Comparison of ENCODE assay signal across 7 cellular contexts in the genomic region with DNA sequence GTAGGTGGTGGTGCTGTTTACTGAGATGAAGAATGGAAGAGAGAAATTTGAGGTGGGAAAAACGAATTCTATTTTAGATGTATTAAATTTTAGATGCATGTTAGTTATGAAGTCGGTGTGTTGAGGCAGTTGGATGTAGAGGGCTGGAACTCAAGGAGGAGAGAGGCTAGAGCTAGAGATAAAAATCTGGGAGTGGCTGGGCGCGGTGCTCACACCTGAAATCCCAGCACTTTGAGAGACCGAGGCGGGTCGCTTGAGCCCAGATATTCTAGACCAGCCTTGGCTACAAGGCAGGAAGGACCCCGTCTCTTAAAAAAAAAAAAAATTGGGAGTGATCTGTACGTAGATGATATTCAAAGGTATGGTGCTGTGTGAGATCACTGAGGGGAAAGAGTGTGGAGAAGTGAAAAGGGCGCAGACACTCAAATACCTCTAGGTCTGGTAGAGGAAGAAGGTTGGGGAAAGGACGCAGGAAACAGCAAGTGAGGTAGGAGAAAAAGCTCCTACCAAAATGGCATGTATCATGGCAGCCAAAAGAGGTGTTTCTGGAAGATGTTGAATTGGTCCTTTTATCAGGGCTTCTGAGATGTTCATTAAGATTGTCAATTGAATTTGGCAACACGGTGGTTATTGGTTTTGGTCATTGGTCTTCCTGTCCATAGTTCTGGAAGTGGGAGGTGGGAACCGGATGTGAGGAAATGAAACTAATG. TPM values are rescaled to one million over a fixed set of nuclear protein-coding genes. Genes with fewer than 3 reads are reported as not detected.
DNase-seq lines count a peak whose midpoint lies in the region; ATAC-seq and TF ChIP-seq lines count a peak whose summit lies in the region.

No MANE protein-coding gene starts in this region.

- H3K27me3 ChIP-seq in H7 (ENCODE audit: control insufficient read depth, insufficient read depth, low read length), result no peaks in the 10 kb centered on the region
- H3K27me3 ChIP-seq in SK-N-SH (ENCODE audit: insufficient read depth), result no peaks in the 10 kb centered on the region

- TF ChIP-seq EP300 in SK-N-SH (IDR thresholded peaks at IDR 0.05; ENCODE audit: borderline replicate concordance in 1 of 2, low read depth in 1 of 2, low read length in 1 of 2), result no peak

- peaks cover 0 to 7% of the 10 kb centered on the region in 2 experiments; a peak in 2 of 4 replicates for H3K4me1 ChIP-seq in SK-N-SH (ENCODE audit: control insufficient read depth in 1 of 2, insufficient read depth in 2 of 2, low read depth in 1 of 2, low read length in 1 of 2)

- H3K9me3 ChIP-seq in SK-N-SH, result no peaks in the 10 kb centered on the region

- POLR2A ChIA-PET in SK-N-SH (lab: Yijun Ruan, JAX), result interaction anchor here (0.6 to 2.7 kb wide), 2 partner anchors 63 to 1699 kb away, joined by 3 to 20 read pairs; partner anchors contain the start of gene KLHL24

- peaks cover 5% of the 10 kb centered on the region for H3F3A ChIP-seq in SK-N-SH (replicated peaks; ENCODE audit: insufficient read depth)

- DNase-seq in H7 (peak; percentile 36), SK-N-SH (no peak), fibroblast of pulmonary artery (ENCODE audit: low read depth) (no peak), skeletal muscle cell (ENCODE audit: low read depth) (no peak), HUDEP-2 (lab: John Stamatoyannopoulos, UW; ENCODE audit: unreplicated experiment in 76 of 76) (no peak)
- no peak for DNase-seq in stimulated activated naive CD4-positive, alpha-beta T cell (lab: John Stamatoyannopoulos, UW)

- H3K79me2 ChIP-seq in SK-N-SH (ENCODE audit: insufficient read depth), result peaks cover 67% of the 10 kb centered on the region

- CTCF ChIA-PET in SK-N-SH (lab: Yijun Ruan, JAX), result interaction anchor here (0.9 to 1.1 kb wide), 2 partner anchors 17 to 196 kb away, joined by 3 read pairs; no protein-coding TSS in a partner anchor

- ATAC-seq in GM19351 (IDR thresholded peaks at IDR 0.05; ENCODE audit: unreplicated experiment), result no peak

- H4K20me1 ChIP-seq in SK-N-SH (ENCODE audit: insufficient read depth), result peaks cover 53% of the 10 kb centered on the region

- no peak overlapping the region for H2AFZ ChIP-seq in SK-N-SH (ENCODE audit: low read depth)

- H3K36me3 ChIP-seq in H7 (replicated peaks; ENCODE audit: control insufficient read depth, insufficient read depth, low read length) (0 out of 2 replicates have a peak, but pooled peaks cover 1% of the 10 kb centered on the region), SK-N-SH (replicated peaks in 1 of 2; ENCODE audit: control insufficient read depth in 1 of 2, insufficient read depth in 2 of 2, low read length in 1 of 2) (peaks cover 0 to 12% of the 10 kb centered on the region in 2 experiments)

- peak overlapping the region; percentile 78 to 84 for H3K27ac ChIP-seq in SK-N-SH (ENCODE audit: low read depth in 2 of 2, low read length in 1 of 2)

- TF ChIP-seq RAD21 in SK-N-SH (IDR thresholded peaks at IDR 0.05; ENCODE audit: low read length), result no peak

- peak overlapping the region; percentile 74 for H3K4me2 ChIP-seq in SK-N-SH

- H3K9me2 ChIP-seq in SK-N-SH, result no peaks in the 10 kb centered on the region

- 32% methylated on average over 13 of the region's 13 CpGs for WGBS in SK-N-SH (ENCODE audit: low lambda C conversion rate)

- no peak for TF ChIP-seq CTCF in SK-N-SH (IDR thresholded peaks at IDR 0.05)
- no peak for TF ChIP-seq CTCF in fibroblast of pulmonary artery (IDR thresholded peaks at IDR 0.05; ENCODE audit: low read length, missing control alignments)

- peak overlapping the region; percentile 93 for H3K9ac ChIP-seq in SK-N-SH

- H3K4me3 ChIP-seq in H7 (ENCODE audit: insufficient read depth, low read depth, low read length), result peak overlapping the region; percentile 92
- peak overlapping the region; percentile 80 to 85 for H3K4me3 ChIP-seq in SK-N-SH (ENCODE audit: low read depth in 2 of 2, low read length in 1 of 2)
- peak overlapping the region; percentile 95 for H3K4me3 ChIP-seq in fibroblast of pulmonary artery (replicated peaks; ENCODE audit: low read depth, low read length)
- peak overlapping the region; percentile 70 for H3K4me3 ChIP-seq in skeletal muscle cell (ENCODE audit: low read depth, low read length)

TF ChIP-seq in SK-N-SH, 30 proteins besides CTCF, POLR2A, EP300 and RAD21:
- TF ChIP-seq USF2 (IDR thresholded peaks at IDR 0.05; ENCODE audit: borderline replicate concordance, low read depth, low read length), result no peak

RNA-seq across cellular contexts. Expression of gene YEATS2, which starts 1.8 kb away (rescaled TPM):
- 46.5 and 58.7 TPM in 2 replicates for total RNA-seq in H7 (2014; rRNA removed; shearing (Covaris generic))
- 19.9 and 23.8 TPM in 2 replicates for polyA plus RNA-seq in SK-N-SH (2012; rRNA removed)
- polyA plus RNA-seq in SK-N-SH (2012; cell fraction: cytosol; rRNA removed), result 13.0 and 15.8 TPM in 2 replicates
- polyA plus RNA-seq in SK-N-SH (2012; cell fraction: nucleus; rRNA removed), result 38.8 and 45.1 TPM in 2 replicates
